In the genomic region with DNA sequence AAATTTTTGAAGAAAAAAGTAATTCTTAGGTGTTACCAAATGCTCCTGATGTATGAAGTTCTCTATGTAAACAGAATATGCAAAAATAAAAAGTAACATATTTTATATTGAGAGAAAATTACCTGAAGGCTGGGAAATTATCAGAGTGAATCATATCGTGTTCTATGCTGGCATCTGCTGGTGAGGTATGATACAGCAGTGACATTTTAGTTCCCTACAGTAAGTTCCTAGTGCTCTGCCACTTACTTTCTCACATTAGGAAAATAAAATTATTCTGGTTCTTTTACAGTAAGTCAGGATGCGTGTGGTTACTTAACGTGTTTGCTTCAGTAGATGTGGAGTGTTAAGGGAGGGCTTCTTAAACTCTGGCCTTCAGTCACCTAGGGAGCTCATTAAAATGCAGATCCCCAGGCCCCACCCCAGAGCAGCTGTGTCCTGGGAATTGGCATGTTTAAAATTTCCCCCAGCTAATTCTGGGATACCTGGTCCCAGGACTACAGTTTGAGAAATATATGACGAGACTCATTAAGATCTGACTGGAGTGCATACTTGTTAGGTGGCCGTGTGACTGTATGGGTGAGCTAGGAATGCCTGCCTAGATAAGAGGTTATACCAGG, we compare ENCODE assay signal across 8 cellular contexts. TPM values are rescaled to one million over a fixed set of nuclear protein-coding genes. Genes with fewer than 3 reads are reported as not detected.
DNase-seq lines count a peak whose midpoint lies in the region; ATAC-seq lines count a peak whose summit lies in the region.

No MANE protein-coding gene starts in this region.

- no peak for ATAC-seq in GM19452 (IDR thresholded peaks at IDR 0.05; ENCODE audit: unreplicated experiment)

- DNase-seq in AG20443 (ENCODE audit: low spot score) (peak; percentile 51), G401 (ENCODE audit: low spot score) (peak; percentile 55), NCI-H2171 treated with DMSO at 0.1 percent for 48 hours (lab: John Stamatoyannopoulos, UW) (peak; percentile 60), T47D (ENCODE audit: low read depth in 1 of 2, low spot score in 1 of 2) (peak; percentile 55 to 71), midbrain (lab: John Stamatoyannopoulos, UW) (peak; percentile 44), mesenteric fat pad (ENCODE audit: low spot score) (no peak)
- DNase-seq in NK-92 treated with Interleukin-12 subunit alpha and Interleukin-12 subunit beta, amount 100 ng/mL, for 24 hours (lab: John Stamatoyannopoulos, UW), result no peak

- in situ Hi-C loops in G401 (cut with HindIII; ENCODE audit: low sequenced_read_pairs) (no loop called here), T47D (cut with HindIII; ENCODE audit: low pct_unique_long_range_greater_than_20kb, low sequenced_read_pairs) (no loop called here)

RNA-seq across cellular contexts. Expression of gene ACTR5, which starts 3.2 kb away (rescaled TPM):
- 10.9 and 28.1 TPM in 2 replicates for total RNA-seq in G401 (2014; rRNA removed; shearing (Covaris generic))
- total RNA-seq in mesenteric fat pad, result 6.3 TPM

RNA-seq across cellular contexts. Expression of gene SLC32A1, which starts 27.2 kb away (rescaled TPM):
- total RNA-seq in G401 (2014; rRNA removed; shearing (Covaris generic)), result not detected in 2 replicates
- not detected for total RNA-seq in mesenteric fat pad

RNA-seq across cellular contexts. Expression of gene PPP1R16B, which starts 54.0 kb away (rescaled TPM):
- total RNA-seq in G401 (2014; rRNA removed; shearing (Covaris generic)), result 0.06 TPM in 1 of 2 replicates, not detected in the other
- 24.3 TPM for total RNA-seq in mesenteric fat pad

Comparison
In these comparisons a context has a peak if more than half of its experiments do, and no peak if none do; other contexts are left out.
1. DNase-seq: peak in AG20443 (single experiment), G401 (single experiment), NCI-H2171 treated with DMSO at 0.1 percent for 48 hours (single experiment), T47D (2 of 2) and midbrain (single experiment); none in mesenteric fat pad (single experiment) and NK-92 treated with Interleukin-12 subunit alpha and Interleukin-12 subunit beta, amount 100 ng/mL, for 24 hours (single experiment).
2. RNA of gene PPP1R16B, which starts 54.0 kb away (total RNA-seq): 24.3 TPM in mesenteric fat pad (single experiment); 0.06 TPM in G401; every median in the first group is over 10 times any median in the second.